ENCODE assay signal across 8 cellular contexts in genomic region chr2:28622101-28622499, GRCh38.
A peak's percentile ranks its signal among the peaks of the same experiment; 100 is the strongest.
DNase-seq lines count a peak whose midpoint lies in the region; ATAC-seq and TF ChIP-seq lines count a peak whose summit lies in the region.

No MANE protein-coding gene starts in this region.

- no peak for ATAC-seq in sciatic nerve

- H3K9me3 Mint-ChIP-seq in chondrocyte (ENCODE audit: low read depth), result no peaks in the 10 kb centered on the region

- no peaks in the 10 kb centered on the region for H3K27me3 ChIP-seq in muscle layer of duodenum (ENCODE audit: low read depth, low read length)
- H3K27me3 ChIP-seq in tibial nerve, result no peaks in the 10 kb centered on the region

- H3K9me3 ChIP-seq in muscle layer of duodenum (ENCODE audit: control insufficient read depth in 1 of 2, low read length in 2 of 2), result no peaks in the 10 kb centered on the region
- H3K9me3 ChIP-seq in tibial nerve, result no peaks in the 10 kb centered on the region

- no peak overlapping the region for H3K4me3 ChIP-seq in muscle layer of duodenum (ENCODE audit: low read depth in 1 of 2, low read length in 2 of 2)
- H3K4me3 ChIP-seq in tibial nerve, result no peak overlapping the region

- intact Hi-C loops in sciatic nerve (cut with DNase I), result no loop called here

- H3K4me1 ChIP-seq in muscle layer of duodenum (ENCODE audit: control insufficient read depth in 1 of 2, insufficient read depth in 2 of 2, low read length in 2 of 2) (peaks cover 28 to 31% of the 10 kb centered on the region in 2 donors), tibial nerve (peaks cover 3 to 53% (median 38%) of the 10 kb centered on the region in 4 donors)

- H3K27ac ChIP-seq in muscle layer of duodenum (ENCODE audit: low read length), result peak overlapping the region; percentile 87
- peak overlapping the region; percentile 31 to 92 (median 88) for H3K27ac ChIP-seq in tibial nerve

- WGBS in tibial nerve, 2 donors, result 62 to 71% methylated on average over 2 of the region's 2 CpGs

- TF ChIP-seq POLR2A in tibial nerve (IDR thresholded peaks at IDR 0.05), result no peak

- H3K27ac Mint-ChIP-seq in chondrocyte (ENCODE audit: unreplicated experiment), result peak overlapping the region; percentile 97

- no peak for TF ChIP-seq EP300 in tibial nerve (IDR thresholded peaks at IDR 0.05)

- peaks cover 60% of the 10 kb centered on the region for H3K4me1 Mint-ChIP-seq in chondrocyte (ENCODE audit: low read depth)

- TF ChIP-seq CTCF in chondrocyte (IDR thresholded peaks at IDR 0.05) (no peak), tibial nerve (IDR thresholded peaks at IDR 0.05) (no peak)

- H3K36me3 ChIP-seq in muscle layer of duodenum (ENCODE audit: control insufficient read depth in 1 of 2, insufficient read depth in 2 of 2, low read length in 2 of 2) (no peaks in the 10 kb centered on the region), tibial nerve (no peaks in the 10 kb centered on the region)

- peak; percentile 47 for DNase-seq in activated effector memory CD4-positive, alpha-beta T cell treated with anti-CD3 and anti-CD28 coated beads, Interleukin-2, amount 50 U/mL, for 16 hours
- no peak for DNase-seq in activated effector memory CD4-positive, alpha-beta T cell treated with Interleukin-2 at 50 U/mL for 16 hours
- no peak for DNase-seq in chondrocyte (ENCODE audit: low spot score)
- no peak for DNase-seq in tibial nerve (ENCODE audit: low spot score in 2 of 2)
- no peak for DNase-seq in 8988T
- no peak for DNase-seq in sciatic nerve (ENCODE audit: low spot score)
- DNase-seq in CD1c-positive myeloid dendritic cell (ENCODE audit: extremely low spot score), result no peak

- H3K4me3 Mint-ChIP-seq in chondrocyte (ENCODE audit: unreplicated experiment), result no peak overlapping the region

- H3K36me3 Mint-ChIP-seq in chondrocyte (ENCODE audit: low read depth), result no peaks in the 10 kb centered on the region

- H3K27me3 Mint-ChIP-seq in chondrocyte (ENCODE audit: low read depth), result no peaks in the 10 kb centered on the region
